ENCODE assay signal across 23 cellular contexts in the genomic region with DNA sequence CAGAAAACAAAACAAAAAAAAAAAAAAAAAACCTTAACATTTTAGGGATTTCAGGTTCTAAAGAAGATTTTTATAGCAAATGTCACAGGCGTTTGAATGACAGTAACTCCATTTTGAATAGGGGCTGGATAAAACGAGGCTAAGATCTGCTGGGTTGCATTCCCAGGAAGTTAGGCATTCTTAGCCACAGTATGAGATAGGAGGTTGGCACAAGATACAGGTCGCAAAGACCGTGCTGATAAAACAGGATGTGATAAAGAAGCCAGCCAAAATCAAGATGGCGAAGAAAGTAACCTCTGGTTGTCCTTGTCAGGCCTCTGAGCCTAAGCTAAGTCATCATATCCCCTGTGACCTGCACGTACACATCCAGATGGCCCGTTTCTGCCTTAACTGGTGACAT.
A peak's percentile ranks its signal among the peaks of the same experiment; 100 is the strongest.
DNase-seq lines count a peak whose midpoint lies in the region; ATAC-seq, FAIRE-seq and TF ChIP-seq lines count a peak whose summit lies in the region.
"Had no signal": no experiment of that assay in that cellular context is flagged by ENCODE, and none has a peak within 500 bp of the region (broad histone marks: within the 10 kb centered on the region; RNA-seq: fewer than 3 reads in every experiment).

No MANE protein-coding gene starts in this region.

- POLR2A ChIA-PET in H1 (lab: Charles Lee; ENCODE audit: partially characterized antibody): no interaction called here

- no peaks in the 10 kb centered on the region for H3K27me3 ChIP-seq in GM23338 (ENCODE audit: insufficient read depth)
- H3K27me3 ChIP-seq in HUES6 (ENCODE audit: control insufficient read depth, insufficient read depth, low read length): no peaks in the 10 kb centered on the region
- H3K27me3 ChIP-seq in H1 (replicated peaks in 1 of 4; ENCODE audit: control insufficient read depth in 3 of 4, extremely low read depth in 1 of 4, insufficient read depth in 3 of 4, low read length in 3 of 4): no peaks in the 10 kb centered on the region
- H3K27me3 ChIP-seq in mesendoderm (ENCODE audit: insufficient read depth, low read length, poor library complexity): no peaks in the 10 kb centered on the region
- no peaks in the 10 kb centered on the region for H3K27me3 ChIP-seq in transverse colon
- no peaks in the 10 kb centered on the region for H3K27me3 ChIP-seq in H7 (ENCODE audit: control insufficient read depth, insufficient read depth, low read length)
- H3K27me3 ChIP-seq in psoas muscle (ENCODE audit: insufficient read depth in 3 of 3, low read length in 2 of 3): no peaks in the 10 kb centered on the region

- H3K56ac ChIP-seq in H1 (replicated peaks; ENCODE audit: insufficient read length, low read depth, low read length) (no peak overlapping the region), mesendoderm (ENCODE audit: low read length) (no peak overlapping the region)

- no peak overlapping the region for H2BK120ac ChIP-seq in H1 (replicated peaks; ENCODE audit: low read depth, low read length)
- no peak overlapping the region for H2BK120ac ChIP-seq in mesendoderm (ENCODE audit: low read depth, low read length)

- H3K27ac Mint-ChIP-seq in GM23338: no peak overlapping the region; the same call in 1 of the 2 replicates
- H3K27ac Mint-ChIP-seq: CD4-positive, alpha-beta memory T cell; HFFc6 had no signal

- no peak overlapping the region for H2BK5ac ChIP-seq in H1 (ENCODE audit: low read depth, low read length)
- no peak overlapping the region for H2BK5ac ChIP-seq in mesendoderm (ENCODE audit: low read length)

- 0 out of 2 replicates have a peak overlapping the region, but pooled peaks have one; percentile 66 for H2BK20ac ChIP-seq in H1 (ENCODE audit: low read length)

- DNase-seq in GM23338 (ENCODE audit: low spot score) (peak; percentile 17), H1 (ENCODE audit: low read depth in 1 of 2, low spot score in 2 of 2) (no peak), mesendoderm (peak; percentile 69), transverse colon (no peak), H7 (no peak), psoas muscle (no peak)
- DNase-seq: AML-193; C1 segment of cervical spinal cord; Calu3; CD4-positive, alpha-beta memory T cell; COR-L47; DMS53; DMS79 treated with DMSO at 0.1 percent for 48 hours; GF-D8; GOT3; HFFc6 had no signal

- no peak for TF ChIP-seq RAD21 in H1 (IDR thresholded peaks at IDR 0.05 in 1 of 2, conservative IDR thresholded peaks at IDR 0.05 in 1 of 2; ENCODE audit: low read depth in 2 of 2, low read length in 2 of 2)

- no peak overlapping the region for H2BK15ac ChIP-seq in H1 (ENCODE audit: low read length)
- H2BK15ac ChIP-seq in mesendoderm (replicated peaks; ENCODE audit: low read depth): no peak overlapping the region

- H3K36me3 Mint-ChIP-seq in GM23338 (ENCODE audit: low read depth): peaks cover 13% of the 10 kb centered on the region; the same call in 2 of the 3 replicates
- H3K36me3 Mint-ChIP-seq: CD4-positive, alpha-beta memory T cell had no signal

- H3F3A ChIP-seq in GM23338 (replicated peaks; ENCODE audit: low read depth): no peaks in the 10 kb centered on the region

- no peaks in the 10 kb centered on the region for H4K20me1 ChIP-seq in GM23338 (replicated peaks; ENCODE audit: insufficient read depth)
- H4K20me1 ChIP-seq in H1 (replicated peaks in 1 of 2; ENCODE audit: control insufficient read depth in 1 of 2, insufficient read depth in 2 of 2, low read length in 2 of 2): no peaks in the 10 kb centered on the region

- TF ChIP-seq CTCF in GM23338 (conservative IDR thresholded peaks at IDR 0.05; ENCODE audit: low read depth in 2 of 2) (no peak), H1 (IDR thresholded peaks at IDR 0.05; ENCODE audit: control extremely low read depth in 1 of 3, insufficient read depth in 1 of 3, low read depth in 1 of 3, low read length in 3 of 3) (no peak), transverse colon (IDR thresholded peaks at IDR 0.05) (no peak), psoas muscle (IDR thresholded peaks at IDR 0.05) (no peak)

- H4K91ac ChIP-seq in H1 (replicated peaks; ENCODE audit: insufficient read length, low read length): no peak overlapping the region

- H3K9me3 Mint-ChIP-seq in GM23338: peaks cover 6% of the 10 kb centered on the region

- no peak overlapping the region for H3K4me3 Mint-ChIP-seq in GM23338
- H3K4me3 Mint-ChIP-seq: CD4-positive, alpha-beta memory T cell; HFFc6 had no signal

- H3K27ac ChIP-seq in GM23338 (ENCODE audit: low read depth): peak overlapping the region; percentile 85; the same call in 1 of the 2 replicates
- peak overlapping the region; percentile 94 for H3K27ac ChIP-seq in HUES6 (ENCODE audit: low read depth, low read length)
- no peak overlapping the region; the same call in 1 of the 2 replicates for H3K27ac ChIP-seq in H1 (ENCODE audit: low read depth, low read length)
- no peak overlapping the region for H3K27ac ChIP-seq in mesendoderm (ENCODE audit: low read depth, low read length)
- H3K27ac ChIP-seq in transverse colon: no peak overlapping the region
- no peak overlapping the region for H3K27ac ChIP-seq in psoas muscle
- H3K27ac ChIP-seq: 22Rv1 had no signal

- H3K4me1 Mint-ChIP-seq in GM23338: peaks cover 25% of the 10 kb centered on the region
- H3K4me1 Mint-ChIP-seq: CD4-positive, alpha-beta memory T cell had no signal

- CTCF ChIA-PET in H1 (lab: Charles Lee; ENCODE audit: partially characterized antibody): no interaction called here

- H3K18ac ChIP-seq in H1 (ENCODE audit: extremely low read depth, low read length): no peak overlapping the region
- no peak overlapping the region for H3K18ac ChIP-seq in mesendoderm (ENCODE audit: low read length)

- H3K4me1 ChIP-seq in GM23338 (ENCODE audit: insufficient read depth) (peaks cover 13% of the 10 kb centered on the region), HUES6 (ENCODE audit: control insufficient read depth, insufficient read depth, low read length) (peaks cover 26% of the 10 kb centered on the region), H1 (replicated peaks in 1 of 4; ENCODE audit: control insufficient read depth in 3 of 4, insufficient read depth in 4 of 4, low read length in 3 of 4) (peaks cover 0 to 3% (median 0%) of the 10 kb centered on the region in 4 experiments; a peak in 4 of 7 replicates), mesendoderm (ENCODE audit: control insufficient read depth, low read depth, low read length) (no peaks in the 10 kb centered on the region), transverse colon (no peaks in the 10 kb centered on the region), psoas muscle (no peaks in the 10 kb centered on the region)

- H4K8ac ChIP-seq in H1 (ENCODE audit: extremely low read depth, insufficient read depth, low read length) (no peak overlapping the region), mesendoderm (ENCODE audit: low read depth, low read length) (no peak overlapping the region)

- no peak for TF ChIP-seq EP300 in H1 (IDR thresholded peaks at IDR 0.05; ENCODE audit: borderline replicate concordance in 1 of 2, low read depth in 2 of 2, low read length in 2 of 2)
- TF ChIP-seq EP300 in transverse colon (IDR thresholded peaks at IDR 0.05; ENCODE audit: low read depth): no peak

- H2AK5ac ChIP-seq in H1 (ENCODE audit: low read depth, low read length) (no peak overlapping the region), mesendoderm (ENCODE audit: low read length) (no peak overlapping the region)

- H3K9ac ChIP-seq in HUES6 (ENCODE audit: low read length) (peak overlapping the region; percentile 32), H1 (replicated peaks in 1 of 4; ENCODE audit: extremely low read depth in 1 of 4, low read depth in 3 of 4, low read length in 3 of 4) (no peak overlapping the region), mesendoderm (ENCODE audit: low read length) (no peak overlapping the region)

- FAIRE-seq in H1 (lab: Jason Lieb, UNC): no peak
- FAIRE-seq: A204.1, GM12891, GM18507 had no signal

- H2AFZ ChIP-seq in GM23338: no peak overlapping the region
- H2AFZ ChIP-seq in H1 (ENCODE audit: low read length): no peak overlapping the region; the same call in 1 of the 2 replicates

- no peak overlapping the region for H3K14ac ChIP-seq in H1 (ENCODE audit: insufficient read length)

- in situ Hi-C loops in transverse colon (cut with MboI; ENCODE audit: low pct_ligation_motif_present in 1 of 4, low pct_unique_long_range_greater_than_20kb in 1 of 4, low sequenced_read_pairs in 3 of 4): no loop called here

- H3K79me1 ChIP-seq in H1 (ENCODE audit: low read depth, low read length) (no peaks in the 10 kb centered on the region), mesendoderm (ENCODE audit: low read length) (no peaks in the 10 kb centered on the region)

- peak; percentile 35 for ATAC-seq in GM23338
- no peak for ATAC-seq in HG03378 (IDR thresholded peaks at IDR 0.05; ENCODE audit: unreplicated experiment)
- ATAC-seq in psoas muscle: no peak

- no peak for TF ChIP-seq POLR2A in H1 (IDR thresholded peaks at IDR 0.05; ENCODE audit: control extremely low read depth in 1 of 2, low read depth in 2 of 2, low read length in 2 of 2)
- TF ChIP-seq POLR2A in transverse colon (IDR thresholded peaks at IDR 0.05): no peak

- H3K36me3 ChIP-seq in GM23338 (ENCODE audit: insufficient read depth) (no peaks in the 10 kb centered on the region), HUES6 (ENCODE audit: control insufficient read depth, insufficient read depth, low read length) (no peaks in the 10 kb centered on the region), H1 (ENCODE audit: control insufficient read depth in 2 of 4, insufficient read depth in 4 of 4, low read length in 3 of 4) (no peaks in the 10 kb centered on the region), mesendoderm (ENCODE audit: control insufficient read depth, insufficient read depth, low read length) (no peaks in the 10 kb centered on the region), transverse colon (no peaks in the 10 kb centered on the region), H7 (replicated peaks; ENCODE audit: control insufficient read depth, insufficient read depth, low read length) (no peaks in the 10 kb centered on the region), psoas muscle (ENCODE audit: insufficient read depth in 1 of 2, low read depth in 1 of 2) (no peaks in the 10 kb centered on the region)
- H3K36me3 ChIP-seq: HAP-1 had no signal

- H3K4me2 ChIP-seq in GM23338: no peak overlapping the region
- H3K4me2 ChIP-seq in H1 (ENCODE audit: insufficient read depth in 1 of 2, low read depth in 2 of 2, low read length in 2 of 2): no peak overlapping the region
- H3K4me2 ChIP-seq in mesendoderm (ENCODE audit: low read length): no peak overlapping the region

- no peak overlapping the region for H3K4ac ChIP-seq in H1 (replicated peaks; ENCODE audit: insufficient read length, low read depth, low read length)
- no peak overlapping the region for H3K4ac ChIP-seq in mesendoderm (ENCODE audit: low read depth, low read length)

- H3K79me2 ChIP-seq in GM23338 (replicated peaks; ENCODE audit: insufficient read depth) (no peaks in the 10 kb centered on the region), H1 (ENCODE audit: control insufficient read depth in 1 of 2, insufficient read depth in 2 of 2, low read length in 2 of 2) (no peaks in the 10 kb centered on the region), mesendoderm (ENCODE audit: control insufficient read depth, insufficient read depth, low read length) (no peaks in the 10 kb centered on the region)

- no peak overlapping the region for H3K4me3 ChIP-seq in GM23338
- no peak overlapping the region for H3K4me3 ChIP-seq in HUES6 (ENCODE audit: low read depth, low read length)
- no peak overlapping the region for H3K4me3 ChIP-seq in H1 (ENCODE audit: extremely low read depth in 1 of 4, insufficient read depth in 2 of 4, low read depth in 3 of 4, low read length in 4 of 4)
- no peak overlapping the region for H3K4me3 ChIP-seq in mesendoderm (ENCODE audit: low read length)
- H3K4me3 ChIP-seq in transverse colon: no peak overlapping the region
- no peak overlapping the region for H3K4me3 ChIP-seq in H7 (ENCODE audit: insufficient read depth, low read depth, low read length)
- no peak overlapping the region for H3K4me3 ChIP-seq in psoas muscle
- H3K4me3 ChIP-seq: HAP-1 had no signal

- H3K9me2 ChIP-seq in GM23338 (ENCODE audit: insufficient read depth): peaks cover 4% of the 10 kb centered on the region; the same call in 1 of the 2 replicates

- intact Hi-C loops in transverse colon (cut with DNase I; ENCODE audit: low total_unique reads) (no loop called here), psoas muscle (cut with DNase I) (no loop called here)

- 80% methylated on average over 7 of the region's 7 CpGs; no CpG with 5 or more reads in 1 of the 2 experiments for WGBS in H1 (ENCODE audit: extremely low coverage in 1 of 2, insufficient coverage in 1 of 2, insufficient read length in 1 of 2, insufficient replicate concordance in 2 of 2, low coverage in 1 of 2, low lambda C conversion rate in 2 of 2, missing lambda C conversion rate in 1 of 2), 2 experiments
- WGBS in mesendoderm (ENCODE audit: extremely low coverage, insufficient coverage, low lambda C conversion rate): no CpG with 5 or more reads among the region's 7 CpGs
- WGBS in transverse colon (ENCODE audit: low coverage in 1 of 2), 2 donors: 59 to 60% methylated on average over 5 to 7 of the region's 7 CpGs
- 68 to 73% (median 69%) methylated on average over 6 to 7 of the region's 7 CpGs for WGBS in psoas muscle, 3 donors

- H3K9me3 ChIP-seq in HUES6 (ENCODE audit: control insufficient read depth, insufficient read depth, low read depth, low read length): no peaks in the 10 kb centered on the region
- H3K9me3 ChIP-seq in H1 (ENCODE audit: insufficient read depth in 2 of 2, low read depth in 1 of 2, low read length in 1 of 2): no peaks in the 10 kb centered on the region; a peak in 1 of 4 replicates
- H3K9me3 ChIP-seq in transverse colon: peaks cover 0 to 4% of the 10 kb centered on the region in 2 donors
- no peaks in the 10 kb centered on the region for H3K9me3 ChIP-seq in psoas muscle
- H3K9me3 ChIP-seq: HAP-1 had no signal

- H4K5ac ChIP-seq in H1 (ENCODE audit: insufficient read length, low read depth, low read length) (no peak overlapping the region), mesendoderm (ENCODE audit: low read length) (no peak overlapping the region)

- 0 out of 2 replicates have a peak overlapping the region, but pooled peaks have one; percentile 84 for H2BK12ac ChIP-seq in H1 (ENCODE audit: low read depth, low read length)

- H3K23me2 ChIP-seq in H1 (ENCODE audit: low read depth, low read length): no peaks in the 10 kb centered on the region

- no peak overlapping the region for H3K23ac ChIP-seq in H1 (ENCODE audit: insufficient read length)
- no peak overlapping the region for H3K23ac ChIP-seq in mesendoderm (ENCODE audit: low read length)

- H3K27me3 Mint-ChIP-seq in GM23338 (ENCODE audit: insufficient read depth, low read depth, poor library complexity): peaks cover 4% of the 10 kb centered on the region
- H3K27me3 Mint-ChIP-seq: CD4-positive, alpha-beta memory T cell had no signal

Comparison
In these comparisons a context has a peak if more than half of its experiments do, and no peak if none do; other contexts are left out.
1. DNase-seq: peak in GM23338 (single experiment) and mesendoderm (single experiment); none in H1 (0 of 2), transverse colon (single experiment), H7 (single experiment) and psoas muscle (0 of 2).
2. H3K27ac ChIP-seq: peak in GM23338 (single experiment) and HUES6 (single experiment); none in H1 (single experiment), mesendoderm (single experiment), transverse colon (0 of 4) and psoas muscle (single experiment).